2 cellular contexts compared by ENCODE assay signal in the genomic region with DNA sequence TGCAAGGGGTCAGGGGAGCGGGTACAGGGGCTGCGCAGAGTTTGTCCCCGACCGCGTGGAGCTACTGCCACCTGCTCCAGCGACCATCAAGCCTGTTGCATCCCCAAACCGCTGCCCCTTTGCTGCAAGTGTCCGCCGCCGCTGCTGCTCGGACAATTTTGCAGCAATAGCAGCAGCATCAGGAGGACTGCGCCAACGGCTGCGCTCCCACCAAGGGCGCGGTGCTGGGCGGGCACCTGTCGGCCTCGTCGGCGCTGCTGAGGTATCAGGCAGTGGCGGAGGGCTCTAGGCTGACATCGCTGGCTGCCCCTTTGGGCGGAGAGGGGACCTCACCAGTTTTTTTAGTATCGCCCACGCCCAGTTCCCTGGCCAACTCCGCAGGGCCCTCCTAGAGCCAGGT. TPM values are rescaled to one million over a fixed set of nuclear protein-coding genes. Genes with fewer than 3 reads are reported as not detected.
"Had no signal": no experiment of that assay in that cellular context is flagged by ENCODE, and none has a peak within 500 bp of the region (broad histone marks: within the 10 kb centered on the region; RNA-seq: fewer than 3 reads in every experiment).

No MANE protein-coding gene starts in this region.

RNA-seq across cellular contexts. Expression of a gene that starts 1.2 kb away (rescaled TPM):
- total RNA-seq: Right ventricle myocardium inferior, RPMI7951 had no signal
